ENCODE assay signal across 10 cellular contexts in genomic region chr14:67941456-67942018, GRCh38.
DNase-seq lines count a peak whose midpoint lies in the region; ATAC-seq and TF ChIP-seq lines count a peak whose summit lies in the region.
"Had no signal": no experiment of that assay in that cellular context is flagged by ENCODE, and none has a peak within 500 bp of the region (broad histone marks: within the 10 kb centered on the region; RNA-seq: fewer than 3 reads in every experiment).

No MANE protein-coding gene starts in this region.

- H3K27me3 Mint-ChIP-seq in CD8-positive, alpha-beta T cell (ENCODE audit: low read depth) = no peaks in the 10 kb centered on the region

- H3K9me3 ChIP-seq in esophagus (ENCODE audit: control insufficient read depth in 2 of 2, insufficient read depth in 1 of 2, low read depth in 1 of 2, low read length in 1 of 2) = no peaks in the 10 kb centered on the region
- H3K9me3 ChIP-seq in uterus = no peaks in the 10 kb centered on the region
- H3K9me3 ChIP-seq in CD8-positive, alpha-beta T cell (ENCODE audit: low read length) = no peaks in the 10 kb centered on the region
- H3K9me3 ChIP-seq in WERI-Rb-1 (ENCODE audit: severe bottlenecking) = no peaks in the 10 kb centered on the region

- 21 to 38% methylated on average over 1 of the region's 1 CpG for WGBS in esophagus, 2 donors

- H3K4me3 ChIP-seq in esophagus (ENCODE audit: low read depth in 1 of 2, low read length in 2 of 2) = no peak overlapping the region
- peak overlapping the region in 1 of 2 donors; percentile 2 for H3K4me3 ChIP-seq in uterus
- H3K4me3 ChIP-seq in CD8-positive, alpha-beta T cell (ENCODE audit: low read depth, low read length) = no peak overlapping the region
- H3K4me3 ChIP-seq in WERI-Rb-1 (ENCODE audit: low read depth, low read length) = no peak overlapping the region

- H3K9me3 Mint-ChIP-seq in CD8-positive, alpha-beta T cell = no peaks in the 10 kb centered on the region

- H3K4me3 Mint-ChIP-seq in CD8-positive, alpha-beta T cell = no peak overlapping the region

- POLR2A ChIA-PET in CD8-positive, alpha-beta T cell (lab: Charles Lee) = no interaction called here

- no peak overlapping the region for H3K27ac Mint-ChIP-seq in CD8-positive, alpha-beta T cell

- H3K36me3 ChIP-seq in esophagus (ENCODE audit: control insufficient read depth in 2 of 2, insufficient read depth in 2 of 2, low read length in 1 of 2) = no peaks in the 10 kb centered on the region
- no peaks in the 10 kb centered on the region for H3K36me3 ChIP-seq in uterus
- no peaks in the 10 kb centered on the region for H3K36me3 ChIP-seq in CD8-positive, alpha-beta T cell (ENCODE audit: insufficient read depth, low read length)
- no peaks in the 10 kb centered on the region for H3K36me3 ChIP-seq in WERI-Rb-1

- H3K4me1 Mint-ChIP-seq in CD8-positive, alpha-beta T cell (ENCODE audit: low read depth) = no peaks in the 10 kb centered on the region

- peak overlapping the region; percentile 68 to 71 for H3K27ac ChIP-seq in esophagus (ENCODE audit: low read depth in 2 of 2, low read length in 1 of 2)
- H3K27ac ChIP-seq in uterus = peak overlapping the region; percentile 82 to 93
- H3K27ac ChIP-seq in CD8-positive, alpha-beta T cell (ENCODE audit: low read depth, low read length) = no peak overlapping the region
- no peak overlapping the region for H3K27ac ChIP-seq in WERI-Rb-1

- H3K27me3 ChIP-seq in esophagus (ENCODE audit: control insufficient read depth in 1 of 2, insufficient read depth in 2 of 2, low read length in 2 of 2) = no peaks in the 10 kb centered on the region
- H3K27me3 ChIP-seq in uterus = no peaks in the 10 kb centered on the region
- H3K27me3 ChIP-seq in CD8-positive, alpha-beta T cell (ENCODE audit: insufficient read depth, low read length) = no peaks in the 10 kb centered on the region
- H3K27me3 ChIP-seq in WERI-Rb-1 (ENCODE audit: insufficient read depth, low read depth, severe bottlenecking) = no peaks in the 10 kb centered on the region

- intact Hi-C loops in uterus (cut with DNase I; ENCODE audit: low total_unique reads) = no loop called here
- intact Hi-C loops in CD8-positive, alpha-beta T cell (cut with DNase I, micrococcal nuclease) = loop anchor here in 1 of 2 experiments (5.0 kb wide), 1 partner anchor 306 kb away; no protein-coding TSS in a partner anchor

- DNase-seq in DMS53 (lab: John Stamatoyannopoulos, UW) (peak; percentile 9), DMS53 treated with DMSO at 0.1 percent for 48 hours (lab: John Stamatoyannopoulos, UW; ENCODE audit: unreplicated experiment) (no peak), middle frontal gyrus (ENCODE audit: extremely low spot score, low spot score) (peak; percentile 20), uterus (no peak), WERI-Rb-1 (no peak)
- DNase-seq in CD8-positive, alpha-beta T cell = no peak
- DNase-seq: activated naive CD4-positive, alpha-beta T cell treated with anti-CD3 and anti-CD28 coated beads, Interleukin-2, amount 50 U/mL, for 16 hours; SHP77 treated with DMSO at 0.1 percent for 48 hours had no signal

- ATAC-seq in CD8-positive, alpha-beta T cell = no peak
- no peak for ATAC-seq in GM21381 (IDR thresholded peaks at IDR 0.05; ENCODE audit: unreplicated experiment)

- H3K4me1 ChIP-seq in esophagus (ENCODE audit: control insufficient read depth in 2 of 2, insufficient read depth in 2 of 2, low read length in 1 of 2) (no peaks in the 10 kb centered on the region), uterus (peaks cover 4 to 29% of the 10 kb centered on the region in 2 donors)
- no peaks in the 10 kb centered on the region for H3K4me1 ChIP-seq in CD8-positive, alpha-beta T cell (ENCODE audit: insufficient read depth, low read length)

- TF ChIP-seq CTCF in uterus (IDR thresholded peaks at IDR 0.05) = no peak
- TF ChIP-seq CTCF in CD8-positive, alpha-beta T cell (IDR thresholded peaks at IDR 0.05) = no peak
- no peak for TF ChIP-seq CTCF in WERI-Rb-1 (IDR thresholded peaks at IDR 0.05; ENCODE audit: low read depth, low read length)

- H3K36me3 Mint-ChIP-seq in CD8-positive, alpha-beta T cell = no peaks in the 10 kb centered on the region

- CTCF ChIA-PET in CD8-positive, alpha-beta T cell (lab: Charles Lee) = interaction anchor here (0.6 to 4.4 kb wide), 6 partner anchors 8 to 903 kb away, joined by 3 to 26 read pairs (median 6); no protein-coding TSS in a partner anchor

- no peak for TF ChIP-seq POLR2A in uterus (IDR thresholded peaks at IDR 0.05)

Comparison
In these comparisons a context has a peak if more than half of its experiments do, and no peak if none do; other contexts are left out.
1. DNase-seq: peak in DMS53 (single experiment) and middle frontal gyrus (single experiment); none in DMS53 treated with DMSO at 0.1 percent for 48 hours (single experiment), uterus (0 of 2), CD8-positive, alpha-beta T cell (0 of 7) and WERI-Rb-1 (single experiment).
2. H3K27ac ChIP-seq: peak in esophagus (2 of 2) and uterus (2 of 2); none in CD8-positive, alpha-beta T cell (single experiment) and WERI-Rb-1 (single experiment).